Comparison of ENCODE assay signal across 22 cellular contexts in genomic region chr2:138897274-138897673, GRCh38.
"Had no signal": no experiment of that assay in that cellular context is flagged by ENCODE, and none has a peak within 500 bp of the region (broad histone marks: within the 10 kb centered on the region; RNA-seq: fewer than 3 reads in every experiment).

No MANE protein-coding gene starts in this region.

- H3K4me1 ChIP-seq: esophagus muscularis mucosa, foreskin keratinocyte, gastroesophageal sphincter, heart left ventricle, left lung, lower lobe of right lung had no signal

- H3K4me2 ChIP-seq: hepatocyte had no signal

- H3K27me3 ChIP-seq: dorsolateral prefrontal cortex, esophagus muscularis mucosa, foreskin keratinocyte, gastroesophageal sphincter, heart left ventricle, hepatocyte, left lung had no signal

- DNase-seq: dermis blood vessel endothelial cell; dorsolateral prefrontal cortex; effector CD4-positive, alpha-beta T cell; effector memory CD4-positive, alpha-beta T cell; foreskin keratinocyte; heart left ventricle; hypothalamus; immature natural killer cell; islet precursor cell; left cardiac atrium; left ventricle myocardium superior; lower lobe of right lung; mesenchymal stem cell; mucosa of descending colon had no signal

- H3K36me3 ChIP-seq: esophagus muscularis mucosa, gastroesophageal sphincter, heart left ventricle, left lung, lower lobe of right lung had no signal

- H3K4me3 ChIP-seq: coronary artery, dorsolateral prefrontal cortex, esophagus muscularis mucosa, gastroesophageal sphincter, heart left ventricle, hepatocyte, left lung, lower lobe of right lung, mucosa of descending colon had no signal

- H2AFZ ChIP-seq: hepatocyte had no signal

- H3K79me2 ChIP-seq: hepatocyte had no signal

- H3K27ac ChIP-seq: coronary artery, dorsolateral prefrontal cortex, esophagus muscularis mucosa, foreskin keratinocyte, gastroesophageal sphincter, heart left ventricle, hepatocyte, left lung, lower lobe of right lung had no signal

- FAIRE-seq: colon, endothelial cell of umbilical vein, frontal cortex had no signal

- H3K9me3 ChIP-seq: esophagus muscularis mucosa, gastroesophageal sphincter, heart left ventricle, lower lobe of right lung, mucosa of descending colon had no signal
